15 cellular contexts compared by ENCODE assay signal in the genomic region with DNA sequence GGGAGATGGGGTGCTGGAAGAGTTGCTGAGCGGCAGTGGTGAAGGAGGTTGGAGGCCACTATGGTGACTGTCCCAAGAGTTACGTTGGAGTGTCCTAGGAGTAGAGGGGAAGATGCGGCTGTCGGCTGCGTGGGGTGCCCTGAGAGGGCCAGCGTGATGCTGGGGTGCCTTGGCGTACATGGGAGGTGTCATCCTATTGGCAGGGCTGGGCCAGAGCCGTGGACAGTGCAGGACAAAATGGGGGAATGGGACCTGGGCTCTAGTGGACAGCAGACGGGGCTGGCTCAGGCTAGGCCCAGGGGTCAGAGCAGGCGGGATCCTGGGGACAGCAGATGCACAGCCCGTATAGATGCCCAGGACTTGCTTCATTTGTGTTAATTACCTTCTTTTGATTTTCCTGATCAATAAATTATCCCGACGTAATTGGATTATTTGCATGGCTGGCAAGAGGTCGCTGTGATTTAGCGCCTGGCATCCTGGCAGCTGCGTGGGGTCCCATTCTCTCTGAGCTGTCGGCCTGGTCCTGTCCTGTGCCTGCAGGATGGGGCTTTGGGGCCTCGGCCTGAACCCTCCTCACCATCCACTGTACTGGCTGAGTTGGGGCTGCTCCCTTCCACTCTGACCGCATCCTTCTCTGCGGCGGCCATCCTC.
"Had no signal": no experiment of that assay in that cellular context is flagged by ENCODE, and none has a peak within 500 bp of the region (broad histone marks: within the 10 kb centered on the region; RNA-seq: fewer than 3 reads in every experiment).

No MANE protein-coding gene starts in this region.

- ATAC-seq: effector memory CD8-positive, alpha-beta T cell; gastrocnemius medialis; natural killer cell; stimulated activated naive CD8-positive, alpha-beta T cell treated with anti-CD3 and anti-CD28 coated beads, Interleukin-15, Interleukin-2, amounts not matched to agents 100 U/mL and 50 U/mL, for 24 hours had no signal

- H3K9me3 Mint-ChIP-seq: effector memory CD8-positive, alpha-beta T cell; natural killer cell had no signal

- H3K4me3 ChIP-seq: esophagus muscularis mucosa, gastrocnemius medialis, smooth muscle cell, tibial artery, upper lobe of left lung, uterus had no signal

- H3K4me1 Mint-ChIP-seq: mesothelial cell of epicardium had no signal

- H3K27me3 ChIP-seq: upper lobe of left lung, uterus had no signal

- H3K36me3 ChIP-seq: esophagus muscularis mucosa, gastrocnemius medialis, tibial artery, upper lobe of left lung, uterus had no signal

- H3K9me3 ChIP-seq: gastrocnemius medialis, uterus had no signal

- H3K4me1 ChIP-seq: esophagus muscularis mucosa, gastrocnemius medialis, tibial artery, upper lobe of left lung, uterus had no signal

- H3K27ac Mint-ChIP-seq: mesothelial cell of epicardium, natural killer cell had no signal

- H3K27ac ChIP-seq: epithelial cell of prostate, esophagus muscularis mucosa, gastrocnemius medialis, tibial artery, upper lobe of left lung, uterus had no signal

- H3K4me3 Mint-ChIP-seq: effector memory CD8-positive, alpha-beta T cell; mesothelial cell of epicardium; natural killer cell had no signal

- DNase-seq: central memory CD4-positive, alpha-beta T cell; effector memory CD8-positive, alpha-beta T cell; gastrocnemius medialis; islet precursor cell; mammary epithelial cell; natural killer cell; stimulated activated CD4-positive, alpha-beta T cell treated with anti-CD3 and anti-CD28 coated beads, Interleukin-2, amount 100 ng/mL, for 48 hours; stimulated activated naive CD8-positive, alpha-beta T cell treated with anti-CD3 and anti-CD28 coated beads, Interleukin-15, Interleukin-2, amounts not matched to agents 100 U/mL and 50 U/mL, for 24 hours; tibial artery; uterus had no signal

- H3K36me3 Mint-ChIP-seq: mesothelial cell of epicardium had no signal
